Comparison of ENCODE assay signal across 13 cellular contexts in the genomic region with DNA sequence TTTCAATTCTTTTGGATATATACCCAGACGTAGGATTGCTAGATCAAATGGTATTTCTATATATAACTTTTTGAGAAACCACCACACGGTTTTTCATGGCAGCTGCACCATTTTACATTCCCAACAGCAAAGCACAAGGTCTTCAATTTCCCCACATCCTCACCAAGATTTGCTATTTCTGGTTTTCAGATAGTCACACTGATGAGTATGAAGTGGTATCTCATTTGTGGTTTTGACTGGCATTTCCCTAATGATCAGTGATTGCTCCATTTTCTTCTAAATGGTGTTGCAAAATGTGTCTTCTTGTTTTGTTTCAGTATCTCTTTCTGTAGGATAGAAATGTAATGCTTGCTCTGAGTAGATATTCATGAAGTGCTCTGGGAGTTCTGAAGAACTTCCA. TPM values are rescaled to one million over a fixed set of nuclear protein-coding genes. Genes with fewer than 3 reads are reported as not detected.
DNase-seq lines count a peak whose midpoint lies in the region; ATAC-seq and TF ChIP-seq lines count a peak whose summit lies in the region.
"Had no signal": no experiment of that assay in that cellular context is flagged by ENCODE, and none has a peak within 500 bp of the region (broad histone marks: within the 10 kb centered on the region; RNA-seq: fewer than 3 reads in every experiment).

No MANE protein-coding gene starts in this region.

- H3K27me3 ChIP-seq in OCI-LY1 (ENCODE audit: insufficient read depth, low read length), result no peaks in the 10 kb centered on the region
- H3K27me3 ChIP-seq: ascending aorta, stomach had no signal

- intact Hi-C loops in dendritic cell treated with granulocyte-macrophage colony-stimulating factor and Interleukin-4, amounts not matched to agents 40 ng/mL and 50 ng/mL, for 4 days (cut with micrococcal nuclease), result loop anchor here (5.0 kb wide), 1 partner anchor 49 kb away; no protein-coding TSS in a partner anchor

- H3K9me3 Mint-ChIP-seq in activated T-cell treated with anti-CD3 and anti-CD28 coated beads, Interleukin-2, amount 50 U/mL, for 72 hours, result no peaks in the 10 kb centered on the region
- no peaks in the 10 kb centered on the region for H3K9me3 Mint-ChIP-seq in dendritic cell treated with granulocyte-macrophage colony-stimulating factor and Interleukin-4, amounts not matched to agents 40 ng/mL and 50 ng/mL, for 4 days
- no peaks in the 10 kb centered on the region for H3K9me3 Mint-ChIP-seq in stimulated activated naive CD8-positive, alpha-beta T cell treated with anti-CD3 and anti-CD28 coated beads, Interleukin-15, amount 100 ng/mL, for 72 hours

- H3K9me3 ChIP-seq in OCI-LY1 (ENCODE audit: low read length), result no peaks in the 10 kb centered on the region
- H3K9me3 ChIP-seq: ascending aorta, stomach had no signal

- H3K4me1 Mint-ChIP-seq in activated T-cell treated with anti-CD3 and anti-CD28 coated beads, Interleukin-2, amount 50 U/mL, for 72 hours (ENCODE audit: low read depth), result peaks cover 86% of the 10 kb centered on the region
- peaks cover 69% of the 10 kb centered on the region for H3K4me1 Mint-ChIP-seq in dendritic cell treated with granulocyte-macrophage colony-stimulating factor and Interleukin-4, amounts not matched to agents 40 ng/mL and 50 ng/mL, for 4 days (ENCODE audit: low read depth)
- peaks cover 84% of the 10 kb centered on the region for H3K4me1 Mint-ChIP-seq in stimulated activated naive CD8-positive, alpha-beta T cell treated with anti-CD3 and anti-CD28 coated beads, Interleukin-15, amount 100 ng/mL, for 72 hours

- TF ChIP-seq CTCF in OCI-LY1 (IDR thresholded peaks at IDR 0.05; ENCODE audit: low read length), result no peak

- H3K4me1 ChIP-seq in OCI-LY1 (ENCODE audit: insufficient read depth, low read length, severe bottlenecking), result peaks cover 68% of the 10 kb centered on the region

- no peak overlapping the region for H3K4me2 ChIP-seq in OCI-LY1 (ENCODE audit: low read length)

- H3K4me3 Mint-ChIP-seq in activated T-cell treated with anti-CD3 and anti-CD28 coated beads, Interleukin-2, amount 50 U/mL, for 72 hours, result peak overlapping the region; percentile 36 to 91
- no peak overlapping the region for H3K4me3 Mint-ChIP-seq in dendritic cell treated with granulocyte-macrophage colony-stimulating factor and Interleukin-4, amounts not matched to agents 40 ng/mL and 50 ng/mL, for 4 days
- peak overlapping the region; percentile 61 to 76 for H3K4me3 Mint-ChIP-seq in stimulated activated naive CD8-positive, alpha-beta T cell treated with anti-CD3 and anti-CD28 coated beads, Interleukin-15, amount 100 ng/mL, for 72 hours

- peaks cover 8% of the 10 kb centered on the region; the same call in 1 of the 2 replicates for H3K36me3 ChIP-seq in OCI-LY1 (ENCODE audit: insufficient read depth, low read length)
- H3K36me3 ChIP-seq: ascending aorta, stomach had no signal

- H3K9me2 ChIP-seq in OCI-LY1 (ENCODE audit: low read depth, low read length), result no peaks in the 10 kb centered on the region

- H3K27me3 Mint-ChIP-seq in activated T-cell treated with anti-CD3 and anti-CD28 coated beads, Interleukin-2, amount 50 U/mL, for 72 hours (ENCODE audit: low read depth), result no peaks in the 10 kb centered on the region
- no peaks in the 10 kb centered on the region for H3K27me3 Mint-ChIP-seq in dendritic cell treated with granulocyte-macrophage colony-stimulating factor and Interleukin-4, amounts not matched to agents 40 ng/mL and 50 ng/mL, for 4 days
- H3K27me3 Mint-ChIP-seq in stimulated activated naive CD8-positive, alpha-beta T cell treated with anti-CD3 and anti-CD28 coated beads, Interleukin-15, amount 100 ng/mL, for 72 hours, result no peaks in the 10 kb centered on the region

- peaks cover 11% of the 10 kb centered on the region; the same call in 1 of the 2 replicates for H3K79me2 ChIP-seq in OCI-LY1 (ENCODE audit: insufficient read depth, low read length)

- no peak overlapping the region for H3K4me3 ChIP-seq in OCI-LY1 (ENCODE audit: low read depth, low read length, poor library complexity, severe bottlenecking)
- H3K4me3 ChIP-seq: ascending aorta, stomach had no signal

- H2AFZ ChIP-seq in OCI-LY1 (ENCODE audit: low read length), result no peak overlapping the region

- no peak for DNase-seq in activated T-cell treated with anti-CD3 and anti-CD28 coated beads, Interleukin-2, amount 50 U/mL, for 72 hours
- DNase-seq in activated T-cell treated with anti-CD3 and anti-CD28 coated beads for 4 hours (no peak), SHP77 (lab: John Stamatoyannopoulos, UW) (no peak)
- peak in 1 of 2 donors; percentile 32 for DNase-seq in stimulated activated naive CD8-positive, alpha-beta T cell treated with anti-CD3 and anti-CD28 coated beads, Interleukin-15, amount 100 ng/mL, for 72 hours
- DNase-seq: NCI-H446, stomach, T-helper 9 cell had no signal

- ATAC-seq in activated T-cell treated with anti-CD3 and anti-CD28 coated beads, Interleukin-2, amount 50 U/mL, for 72 hours (replicated peaks in 1 of 2), result peak; percentile 2 to 12
- ATAC-seq in stimulated activated naive CD8-positive, alpha-beta T cell treated with anti-CD3 and anti-CD28 coated beads, Interleukin-15, amount 100 ng/mL, for 72 hours, result peak; percentile 64
- ATAC-seq in GM19455 (IDR thresholded peaks at IDR 0.05; ENCODE audit: unreplicated experiment), result no peak
- ATAC-seq in HG02798 (IDR thresholded peaks at IDR 0.05; ENCODE audit: poor library complexity, unreplicated experiment), result no peak
- ATAC-seq: esophagus mucosa had no signal

- H3K27ac Mint-ChIP-seq in activated T-cell treated with anti-CD3 and anti-CD28 coated beads, Interleukin-2, amount 50 U/mL, for 72 hours, result peak overlapping the region; percentile 99
- peak overlapping the region; percentile 73 for H3K27ac Mint-ChIP-seq in dendritic cell treated with granulocyte-macrophage colony-stimulating factor and Interleukin-4, amounts not matched to agents 40 ng/mL and 50 ng/mL, for 4 days
- peak overlapping the region; percentile 81 to 93 for H3K27ac Mint-ChIP-seq in stimulated activated naive CD8-positive, alpha-beta T cell treated with anti-CD3 and anti-CD28 coated beads, Interleukin-15, amount 100 ng/mL, for 72 hours

- peak overlapping the region; percentile 11 for H3K27ac ChIP-seq in OCI-LY1 (ENCODE audit: low read depth, low read length, poor library complexity, severe bottlenecking)
- H3K27ac ChIP-seq: ascending aorta had no signal

- H4K20me1 ChIP-seq in OCI-LY1 (ENCODE audit: insufficient read depth, low read length), result no peaks in the 10 kb centered on the region

- no peak overlapping the region for H3K9ac ChIP-seq in OCI-LY1 (ENCODE audit: low read length)

- no peaks in the 10 kb centered on the region for H3F3A ChIP-seq in OCI-LY1 (ENCODE audit: insufficient read depth, low read length)

- peaks cover 3 to 9% of the 10 kb centered on the region in 2 donors for H3K36me3 Mint-ChIP-seq in activated T-cell treated with anti-CD3 and anti-CD28 coated beads, Interleukin-2, amount 50 U/mL, for 72 hours (ENCODE audit: insufficient read depth in 2 of 2)
- peaks cover 25% of the 10 kb centered on the region for H3K36me3 Mint-ChIP-seq in dendritic cell treated with granulocyte-macrophage colony-stimulating factor and Interleukin-4, amounts not matched to agents 40 ng/mL and 50 ng/mL, for 4 days (ENCODE audit: low read depth)

RNA-seq across cellular contexts. Expression of a gene that starts 52.0 kb away (rescaled TPM):
- 100 to 1,000 TPM; 114 to 141 TPM for total RNA-seq in activated T-cell treated with anti-CD3 and anti-CD28 coated beads, Interleukin-2, amount 50 U/mL, for 72 hours

Comparison
In these comparisons a context has a peak if more than half of its experiments do, and no peak if none do; other contexts are left out.
1. ATAC-seq: peak in activated T-cell treated with anti-CD3 and anti-CD28 coated beads, Interleukin-2, amount 50 U/mL, for 72 hours (2 of 2) and stimulated activated naive CD8-positive, alpha-beta T cell treated with anti-CD3 and anti-CD28 coated beads, Interleukin-15, amount 100 ng/mL, for 72 hours (single experiment); none in GM19455 (single experiment) and HG02798 (single experiment).
2. Peak in every context shown above with its lines, with median percentiles within 50 percentile points of each other: H3K27ac Mint-ChIP-seq.